8 cellular contexts compared by ENCODE assay signal in the genomic region with DNA sequence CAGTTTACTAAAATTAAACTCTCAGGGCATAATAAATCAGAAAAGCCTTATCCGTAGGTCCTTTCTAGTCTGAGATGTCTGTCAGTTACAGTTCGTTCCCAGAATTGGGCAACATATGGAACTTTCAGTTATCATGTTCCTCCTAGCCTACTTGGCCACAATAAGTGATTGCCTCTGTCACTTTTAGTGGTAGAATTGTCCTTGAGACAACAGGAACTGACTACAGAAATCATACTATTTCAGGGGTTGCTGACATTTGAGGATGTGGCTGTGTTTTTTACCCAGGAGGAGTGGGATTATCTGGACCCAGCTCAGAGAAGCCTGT. TPM values are rescaled to one million over a fixed set of nuclear protein-coding genes. Genes with fewer than 3 reads are reported as not detected.
DNase-seq lines count a peak whose midpoint lies in the region; ATAC-seq and TF ChIP-seq lines count a peak whose summit lies in the region.

No MANE protein-coding gene starts in this region.

- peaks cover 36% of the 10 kb centered on the region for H3K4me1 ChIP-seq in suprapubic skin

- 0% methylated on average over 2 of the region's 2 CpGs for WGBS in suprapubic skin

- H3K27ac ChIP-seq in suprapubic skin, result peak overlapping the region; percentile 89

- peak overlapping the region; percentile 77 for H3K4me3 ChIP-seq in iPS-18c (ENCODE audit: insufficient read depth, low read depth, low read length)
- peak overlapping the region; percentile 78 for H3K4me3 ChIP-seq in suprapubic skin

- peaks cover 83% of the 10 kb centered on the region for H3K36me3 Mint-ChIP-seq in activated CD4-positive, alpha-beta T cell treated with anti-CD3 and anti-CD28 coated beads for 36 hours (ENCODE audit: low read depth)
- H3K36me3 Mint-ChIP-seq in activated CD8-positive, alpha-beta T cell treated with anti-CD3 and anti-CD28 coated beads, Interleukin-2, amount 10 ng/mL, durations not matched to agents 7 days and 5 days (ENCODE audit: low read depth), result peaks cover 68% of the 10 kb centered on the region

- DNase-seq in activated CD4-positive, alpha-beta T cell treated with anti-CD3 and anti-CD28 coated beads for 36 hours, result no peak
- no peak for DNase-seq in activated CD4-positive, alpha-beta T cell treated with anti-CD3 and anti-CD28 coated beads for 4 hours
- no peak for DNase-seq in activated CD8-positive, alpha-beta T cell treated with anti-CD3 and anti-CD28 coated beads, Interleukin-2, amount 10 ng/mL, durations not matched to agents 7 days and 5 days
- DNase-seq in suprapubic skin (ENCODE audit: low spot score in 2 of 2) (no peak), DMS53 (lab: John Stamatoyannopoulos, UW) (no peak), NCI-H1694 (lab: John Stamatoyannopoulos, UW) (no peak)
- no peak for DNase-seq in effector CD8-positive, alpha-beta T cell (lab: John Stamatoyannopoulos, UW)

- H3K27me3 ChIP-seq in suprapubic skin, result no peaks in the 10 kb centered on the region

- H3K36me3 ChIP-seq in suprapubic skin, result peaks cover 45% of the 10 kb centered on the region

- no peak for TF ChIP-seq EP300 in suprapubic skin (IDR thresholded peaks at IDR 0.05)

- no peak for TF ChIP-seq CTCF in suprapubic skin (IDR thresholded peaks at IDR 0.05)

- POLR2A ChIA-PET in activated CD4-positive, alpha-beta T cell treated with anti-CD3 and anti-CD28 coated beads for 36 hours (lab: Charles Lee), result interaction anchor here (1.5 kb wide), 1 partner anchor 134 kb away, joined by 9 read pairs; the partner anchor contains the start of gene RNF20
- POLR2A ChIA-PET in activated CD8-positive, alpha-beta T cell treated with anti-CD3 and anti-CD28 coated beads, Interleukin-2, amount 10 ng/mL, durations not matched to agents 7 days and 5 days (lab: Charles Lee), result interaction anchor here (1.3 to 2.2 kb wide), 2 partner anchors 9 to 10 kb away, joined by 6 to 7 read pairs; no protein-coding TSS in a partner anchor

- no peaks in the 10 kb centered on the region for H3K27me3 Mint-ChIP-seq in activated CD4-positive, alpha-beta T cell treated with anti-CD3 and anti-CD28 coated beads for 36 hours
- no peaks in the 10 kb centered on the region for H3K27me3 Mint-ChIP-seq in activated CD8-positive, alpha-beta T cell treated with anti-CD3 and anti-CD28 coated beads, Interleukin-2, amount 10 ng/mL, durations not matched to agents 7 days and 5 days (ENCODE audit: low read depth)

- peak overlapping the region; percentile 100 for H3K27ac Mint-ChIP-seq in activated CD4-positive, alpha-beta T cell treated with anti-CD3 and anti-CD28 coated beads for 36 hours
- H3K27ac Mint-ChIP-seq in activated CD8-positive, alpha-beta T cell treated with anti-CD3 and anti-CD28 coated beads, Interleukin-2, amount 10 ng/mL, durations not matched to agents 7 days and 5 days, result peak overlapping the region; percentile 97

- no peaks in the 10 kb centered on the region for H3K9me3 ChIP-seq in iPS-18c (ENCODE audit: control insufficient read depth, insufficient read depth, low read length)
- peaks cover 9% of the 10 kb centered on the region for H3K9me3 ChIP-seq in suprapubic skin

- TF ChIP-seq POLR2A in suprapubic skin (IDR thresholded peaks at IDR 0.05), result no peak

- peaks cover 14% of the 10 kb centered on the region for H3K9me3 Mint-ChIP-seq in activated CD4-positive, alpha-beta T cell treated with anti-CD3 and anti-CD28 coated beads for 36 hours (ENCODE audit: low read depth)
- peaks cover 15% of the 10 kb centered on the region for H3K9me3 Mint-ChIP-seq in activated CD8-positive, alpha-beta T cell treated with anti-CD3 and anti-CD28 coated beads, Interleukin-2, amount 10 ng/mL, durations not matched to agents 7 days and 5 days (ENCODE audit: insufficient read depth)

- CTCF ChIA-PET in activated CD4-positive, alpha-beta T cell treated with anti-CD3 and anti-CD28 coated beads for 36 hours (lab: Charles Lee), result interaction anchor here (1.0 kb wide), 1 partner anchor 10 kb away, joined by 3 read pairs; no protein-coding TSS in a partner anchor
- CTCF ChIA-PET in activated CD8-positive, alpha-beta T cell treated with anti-CD3 and anti-CD28 coated beads, Interleukin-2, amount 10 ng/mL, durations not matched to agents 7 days and 5 days (lab: Charles Lee), result interaction anchor here (1.5 kb wide), 1 partner anchor 130 kb away, joined by 4 read pairs; no protein-coding TSS in a partner anchor

- no peak for ATAC-seq in activated CD4-positive, alpha-beta T cell treated with anti-CD3 and anti-CD28 coated beads for 36 hours
- no peak for ATAC-seq in activated CD8-positive, alpha-beta T cell treated with anti-CD3 and anti-CD28 coated beads, Interleukin-2, amount 10 ng/mL, durations not matched to agents 7 days and 5 days

- peak overlapping the region; percentile 94 for H3K4me3 Mint-ChIP-seq in activated CD4-positive, alpha-beta T cell treated with anti-CD3 and anti-CD28 coated beads for 36 hours
- peak overlapping the region; percentile 90 for H3K4me3 Mint-ChIP-seq in activated CD8-positive, alpha-beta T cell treated with anti-CD3 and anti-CD28 coated beads, Interleukin-2, amount 10 ng/mL, durations not matched to agents 7 days and 5 days

- intact Hi-C loops in activated CD4-positive, alpha-beta T cell treated with anti-CD3 and anti-CD28 coated beads for 36 hours (cut with DNase I, micrococcal nuclease), result loop anchor here (5.0 to 10.0 kb wide), 5 partner anchors 925 to 1492 kb away; partner anchors contain the start of genes ERP44 (in 1 of the 2), INVS (in 1 of the 2), STX17 (in 1 of the 2) and TEX10 (in 1 of the 2)

- peaks cover 62% of the 10 kb centered on the region for H3K4me1 Mint-ChIP-seq in activated CD4-positive, alpha-beta T cell treated with anti-CD3 and anti-CD28 coated beads for 36 hours
- H3K4me1 Mint-ChIP-seq in activated CD8-positive, alpha-beta T cell treated with anti-CD3 and anti-CD28 coated beads, Interleukin-2, amount 10 ng/mL, durations not matched to agents 7 days and 5 days (ENCODE audit: low read depth), result peaks cover 35% of the 10 kb centered on the region

RNA-seq across cellular contexts. Expression of gene ZNF189, which starts 1.0 kb away (rescaled TPM):
- total RNA-seq in activated CD4-positive, alpha-beta T cell treated with anti-CD3 and anti-CD28 coated beads for 36 hours, result 10 to 100 TPM; 10.2 to 13.1 TPM
- total RNA-seq in activated CD8-positive, alpha-beta T cell treated with anti-CD3 and anti-CD28 coated beads, Interleukin-2, amount 10 ng/mL, durations not matched to agents 7 days and 5 days, result 10 to 100 TPM in 1 of 2 experiments, 1 to 10 TPM in 1; 9.7 to 10.4 TPM
- total RNA-seq in suprapubic skin, result 10 to 100 TPM in 2 of 4 donors, 1 to 10 TPM in 2; 6.1 to 14.9 (median 10.2) TPM

RNA-seq across cellular contexts. Expression of gene MRPL50, which starts 1.2 kb away (rescaled TPM):
- total RNA-seq in activated CD4-positive, alpha-beta T cell treated with anti-CD3 and anti-CD28 coated beads for 36 hours, result 10 to 100 TPM; 15.5 to 17.0 TPM
- total RNA-seq in activated CD8-positive, alpha-beta T cell treated with anti-CD3 and anti-CD28 coated beads, Interleukin-2, amount 10 ng/mL, durations not matched to agents 7 days and 5 days, result 10 to 100 TPM in 1 of 2 experiments, 1 to 10 TPM in 1; 9.4 to 10.2 TPM
- total RNA-seq in suprapubic skin, result 10 to 100 TPM in 3 of 4 donors, 1 to 10 TPM in 1; 6.8 to 13.0 (median 11.2) TPM

RNA-seq across cellular contexts. Expression of gene BAAT, which starts 14.8 kb away (rescaled TPM):
- total RNA-seq in activated CD4-positive, alpha-beta T cell treated with anti-CD3 and anti-CD28 coated beads for 36 hours, result under 1 TPM in 1 of 2 experiments, not detected in 1; 0.07 TPM
- not detected for total RNA-seq in activated CD8-positive, alpha-beta T cell treated with anti-CD3 and anti-CD28 coated beads, Interleukin-2, amount 10 ng/mL, durations not matched to agents 7 days and 5 days
- total RNA-seq in suprapubic skin, result 1 to 10 TPM in 1 of 4 donors, not detected in 3; 2.3 TPM

RNA-seq across cellular contexts. Expression of gene ALDOB, which starts 36.0 kb away (rescaled TPM):
- total RNA-seq in activated CD4-positive, alpha-beta T cell treated with anti-CD3 and anti-CD28 coated beads for 36 hours, result not detected
- not detected for total RNA-seq in activated CD8-positive, alpha-beta T cell treated with anti-CD3 and anti-CD28 coated beads, Interleukin-2, amount 10 ng/mL, durations not matched to agents 7 days and 5 days
- total RNA-seq in suprapubic skin, result 10 to 100 TPM in 1 of 4 donors, 1 to 10 TPM in 3; 1.1 to 43.3 (median 2.0) TPM
